ENCODE assay signal across 9 cellular contexts in the genomic region with DNA sequence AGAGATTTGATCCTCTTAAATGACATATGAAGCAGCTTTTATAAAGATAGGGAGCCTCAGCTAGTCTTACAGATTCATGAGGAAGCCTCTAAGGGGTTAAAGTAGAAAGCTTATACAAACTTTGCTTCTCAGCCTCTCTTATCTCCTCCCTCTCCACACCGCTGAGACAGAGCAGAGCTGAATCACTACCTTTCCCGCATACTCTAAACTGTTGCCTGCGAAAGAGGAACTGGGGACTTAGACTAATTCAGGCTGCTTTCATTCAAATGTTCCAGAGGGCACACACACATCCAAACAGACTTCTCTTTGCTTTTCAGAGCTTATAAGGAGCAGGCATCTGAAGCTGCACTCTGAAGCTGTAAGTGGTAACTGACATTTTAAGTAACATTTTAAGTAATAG. TPM values are rescaled to one million over a fixed set of nuclear protein-coding genes. Genes with fewer than 3 reads are reported as not detected.
A peak's percentile ranks its signal among the peaks of the same experiment; 100 is the strongest.
DNase-seq lines count a peak whose midpoint lies in the region; ATAC-seq, FAIRE-seq and TF ChIP-seq lines count a peak whose summit lies in the region.
"Had no signal": no experiment of that assay in that cellular context is flagged by ENCODE, and none has a peak within 500 bp of the region (broad histone marks: within the 10 kb centered on the region; RNA-seq: fewer than 3 reads in every experiment).

A gene (plus strand): TSS at position 169 of the 400 bp plus-strand sequence. CDS start 7,213 bp downstream, outside the sequence.

- H3K9me3 ChIP-seq in Peyer's patch (no peaks in the 10 kb centered on the region), T-helper 17 cell (ENCODE audit: control insufficient read depth, low read length, poor library complexity, severe bottlenecking) (no peaks in the 10 kb centered on the region)

- ATAC-seq in GM19035 (IDR thresholded peaks at IDR 0.05; ENCODE audit: unreplicated experiment): peak; percentile 79
- peak; percentile 98 for ATAC-seq in HG02884 (IDR thresholded peaks at IDR 0.05; ENCODE audit: unreplicated experiment)
- ATAC-seq in memory B cell (ENCODE audit: low read depth): peak; percentile 37
- ATAC-seq in T-helper 17 cell: no peak

- TF ChIP-seq CTCF in GM13977 (IDR thresholded peaks at IDR 0.05; ENCODE audit: extremely low read depth, insufficient read depth, missing control alignments) (no peak), Peyer's patch (IDR thresholded peaks at IDR 0.05) (no peak)

- peaks cover 3% of the 10 kb centered on the region for H3K27me3 Mint-ChIP-seq in memory B cell
- no peaks in the 10 kb centered on the region for H3K27me3 Mint-ChIP-seq in T-helper 17 cell

- DNase-seq in RCC 7860 (ENCODE audit: low spot score) (peak; percentile 32), memory B cell (ENCODE audit: low spot score in 2 of 2) (no peak), GM13977 (ENCODE audit: low spot score) (no peak), Peyer's patch (no peak), HuH-7.5 (ENCODE audit: low spot score) (no peak), T-helper 17 cell (no peak)

- H3K4me1 Mint-ChIP-seq in memory B cell: no peaks in the 10 kb centered on the region
- no peaks in the 10 kb centered on the region for H3K4me1 Mint-ChIP-seq in T-helper 17 cell

- H3K4me1 ChIP-seq in Peyer's patch: no peaks in the 10 kb centered on the region

- no peaks in the 10 kb centered on the region for H3K27me3 ChIP-seq in Peyer's patch

- H3K4me3 ChIP-seq in Peyer's patch: no peak within 1 kb of the TSS

- no peaks in the 10 kb centered on the region for H3K9me3 Mint-ChIP-seq in memory B cell

- no peaks in the 10 kb centered on the region for H3K36me3 ChIP-seq in Peyer's patch

- no peaks in the 10 kb centered on the region for H3K36me3 Mint-ChIP-seq in memory B cell
- peaks cover 2% of the 10 kb centered on the region for H3K36me3 Mint-ChIP-seq in T-helper 17 cell (ENCODE audit: low read depth)
- H3K36me3 Mint-ChIP-seq: activated naive CD8-positive, alpha-beta T cell had no signal

- in situ Hi-C loops in GM13977 (cut with MboI; ENCODE audit: low pct_unique_long_range_greater_than_20kb, low sequenced_read_pairs, unreplicated experiment): no loop called here

- peak; percentile 90 for FAIRE-seq in RCC 7860 (lab: Jason Lieb, UNC)

- H3K27ac Mint-ChIP-seq in memory B cell: no peak within 1 kb of the TSS
- no peak within 1 kb of the TSS for H3K27ac Mint-ChIP-seq in T-helper 17 cell
- H3K27ac Mint-ChIP-seq: activated naive CD8-positive, alpha-beta T cell had no signal

- peak within 1 kb of the TSS; percentile 11 for H3K4me3 Mint-ChIP-seq in memory B cell
- H3K4me3 Mint-ChIP-seq in T-helper 17 cell: no peak within 1 kb of the TSS
- H3K4me3 Mint-ChIP-seq: activated naive CD8-positive, alpha-beta T cell had no signal

- TF ChIP-seq POLR2A in Peyer's patch (IDR thresholded peaks at IDR 0.05): no peak

- no peak within 1 kb of the TSS for H3K27ac ChIP-seq in Peyer's patch

RNA-seq across cellular contexts. Expression of the gene that starts here (rescaled TPM):
- total RNA-seq in Peyer's patch (under 1 TPM in 2 of 4 donors, not detected in 2; 0.13 to 0.18 TPM), T-helper 17 cell (not detected)
